In the genomic region with DNA sequence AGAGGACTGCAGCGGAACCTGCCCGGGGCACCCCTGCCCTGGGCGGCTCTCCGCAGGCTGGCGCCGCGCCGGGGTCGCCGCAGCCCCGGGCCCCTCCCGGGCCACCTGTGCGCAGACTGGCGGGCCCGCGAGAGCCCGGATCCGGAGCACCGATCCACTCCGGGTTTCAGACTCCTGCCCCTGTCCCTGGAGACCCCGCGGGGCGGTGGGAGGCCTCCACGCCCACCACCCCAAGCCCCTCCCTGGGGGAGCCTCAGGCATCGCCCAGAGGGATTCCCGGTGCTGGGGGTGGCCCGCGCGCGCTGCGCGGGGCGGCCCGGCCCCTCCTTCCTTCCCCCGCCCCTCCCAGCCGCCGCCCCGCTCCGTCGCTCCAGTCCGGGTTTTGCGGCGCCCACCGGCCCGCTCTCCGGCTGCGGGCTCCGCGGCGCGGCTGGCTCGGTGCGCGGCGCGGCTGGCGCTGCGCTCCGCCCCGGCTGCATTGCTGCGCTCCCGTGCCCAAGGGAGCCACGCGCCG, we compare ENCODE assay signal across 8 cellular contexts. TPM values are rescaled to one million over a fixed set of nuclear protein-coding genes. Genes with fewer than 3 reads are reported as not detected.
DNase-seq lines count a peak whose midpoint lies in the region; ATAC-seq and TF ChIP-seq lines count a peak whose summit lies in the region.

A gene (plus strand): TSS at position 476 of the 514 bp plus-strand sequence. CDS start 192 bp downstream, outside the sequence.

- no peak for TF ChIP-seq POLR2A in spleen (IDR thresholded peaks at IDR 0.05)

- H3K27me3 ChIP-seq in cardiac muscle cell: peaks cover 77% of the 10 kb centered on the region
- peaks cover 2 to 95% (median 59%) of the 10 kb centered on the region in 7 donors for H3K27me3 ChIP-seq in spleen (replicated peaks in 1 of 7)

- H3K4me3 ChIP-seq in cardiac muscle cell (peak within 1 kb of the TSS; percentile 60), OCI-LY7 (ENCODE audit: low read depth, low read length, poor library complexity, severe bottlenecking) (peak within 1 kb of the TSS; percentile 60), spleen (peak within 1 kb of the TSS; percentile 16 to 68 (median 40))

- H3K27ac ChIP-seq in cardiac muscle cell (no peak within 1 kb of the TSS), OCI-LY7 (ENCODE audit: low read depth, low read length, poor library complexity, severe bottlenecking) (no peak within 1 kb of the TSS), spleen (no peak within 1 kb of the TSS)

- H3K9me2 ChIP-seq in OCI-LY7 (ENCODE audit: insufficient read depth, low read length): no peaks in the 10 kb centered on the region

- POLR2A ChIA-PET in OCI-LY7 (lab: Charles Lee): no interaction called here

- H3K36me3 ChIP-seq in cardiac muscle cell (no peaks in the 10 kb centered on the region), OCI-LY7 (ENCODE audit: insufficient read depth, low read length) (no peaks in the 10 kb centered on the region), spleen (no peaks in the 10 kb centered on the region)

- DNase-seq in cardiac muscle cell (ENCODE audit: low read depth in 1 of 2, low spot score in 1 of 2) (peak; percentile 59 to 77), Right ventricle myocardium superior (no peak), OCI-LY7 (ENCODE audit: low spot score) (peak; percentile 47), left cardiac atrium (no peak), spleen (no peak)
- peak; percentile 12 for DNase-seq in activated gamma-delta T cell treated with anti-CD3 and anti-CD28 coated beads, Interleukin-2, amount 50 U/mL, for 16 hours (ENCODE audit: low read depth)

- H3K9me3 ChIP-seq in cardiac muscle cell (ENCODE audit: low read depth) (no peaks in the 10 kb centered on the region), OCI-LY7 (ENCODE audit: low read length) (no peaks in the 10 kb centered on the region), spleen (no peaks in the 10 kb centered on the region)

- no peaks in the 10 kb centered on the region for H3K79me2 ChIP-seq in OCI-LY7 (ENCODE audit: insufficient read depth, low read depth, low read length)

- no peak for ATAC-seq in Right ventricle myocardium superior (ENCODE audit: poor library complexity)
- ATAC-seq in left cardiac atrium: peak; percentile 25 to 34
- ATAC-seq in HG02884 (IDR thresholded peaks at IDR 0.05; ENCODE audit: unreplicated experiment): no peak
- no peak for ATAC-seq in HG02571 (IDR thresholded peaks at IDR 0.05; ENCODE audit: unreplicated experiment)

- H2AFZ ChIP-seq in OCI-LY7 (ENCODE audit: low read length): no peak within 1 kb of the TSS

- 1 to 2% (median 1%) methylated on average over 12 to 65 of the region's 65 CpGs; no CpG with 5 or more reads in 1 of the 5 donors for WGBS in spleen, 5 donors

- no peaks in the 10 kb centered on the region for H4K20me1 ChIP-seq in OCI-LY7 (ENCODE audit: insufficient read depth, low read length)

- CTCF ChIA-PET in OCI-LY7 (lab: Charles Lee; ENCODE audit: unreplicated experiment): no interaction called here

- H3K4me2 ChIP-seq in OCI-LY7 (ENCODE audit: low read length): peak within 1 kb of the TSS; percentile 53

- TF ChIP-seq CTCF in cardiac muscle cell (IDR thresholded peaks at IDR 0.05; ENCODE audit: low read depth, low read length) (no peak), OCI-LY7 (conservative IDR thresholded peaks at IDR 0.05; ENCODE audit: low read length) (no peak), spleen (IDR thresholded peaks at IDR 0.05 in 8 of 11, conservative IDR thresholded peaks at IDR 0.05 in 3 of 11) (no peak)

- BruUV-seq in OCI-LY7 (replicated peaks; lab: Mats Ljungman, UMichigan): no TSS peak

- H3K4me1 ChIP-seq in cardiac muscle cell (ENCODE audit: low read depth): no peaks in the 10 kb centered on the region
- H3K4me1 ChIP-seq in OCI-LY7 (ENCODE audit: insufficient read depth, low read length, poor library complexity, severe bottlenecking): no peaks in the 10 kb centered on the region
- H3K4me1 ChIP-seq in spleen: peaks cover 10 to 25% (median 19%) of the 10 kb centered on the region in 6 donors

- intact Hi-C loops in Right ventricle myocardium superior (cut with DNase I) (loop anchor here (10.0 kb wide), 1 partner anchor 145 kb away; no protein-coding TSS in a partner anchor), OCI-LY7 (cut with micrococcal nuclease; ENCODE audit: unreplicated experiment) (no loop called here), left cardiac atrium (cut with DNase I) (loop anchor here in 1 of 2 donors (10.0 kb wide), 1 partner anchor 155 kb away; no protein-coding TSS in a partner anchor), spleen (cut with DNase I; ENCODE audit: low total_unique reads) (no loop called here)

RNA-seq across cellular contexts. Expression of the gene that starts here (rescaled TPM):
- total RNA-seq in cardiac muscle cell (0.86 and 1.4 TPM in 2 replicates), Right ventricle myocardium superior (0.05 TPM), OCI-LY7 (2022) (not detected in 2 replicates), left cardiac atrium (under 1 TPM; 0.35 to 0.50 TPM), spleen (not detected)
- polyA plus RNA-seq in cardiac muscle cell (0.26 and 0.39 TPM in 2 replicates), spleen (under 1 TPM in 2 of 3 donors, not detected in 1; 0.03 to 0.06 TPM)
- total RNA-seq in OCI-LY7 (2014; rRNA removed; shearing (Covaris generic)): not detected in 2 replicates

Comparison
In these comparisons a context has a peak if more than half of its experiments do, and no peak if none do; other contexts are left out.
1. DNase-seq: peak in cardiac muscle cell (2 of 2) and activated gamma-delta T cell treated with anti-CD3 and anti-CD28 coated beads, Interleukin-2, amount 50 U/mL, for 16 hours (single experiment); none in Right ventricle myocardium superior (single experiment), left cardiac atrium (single experiment) and spleen (single experiment).
2. Peak in DNase-seq, H3K4me3 ChIP-seq and H3K4me2 ChIP-seq in OCI-LY7; RNA of the gene not detected or under 1 TPM.
3. Peak in ATAC-seq in left cardiac atrium; RNA of the gene not detected or under 1 TPM.
4. Peak in every context shown above with its lines, with median percentiles within 50 percentile points of each other: H3K4me3 ChIP-seq.